In the genomic region with DNA sequence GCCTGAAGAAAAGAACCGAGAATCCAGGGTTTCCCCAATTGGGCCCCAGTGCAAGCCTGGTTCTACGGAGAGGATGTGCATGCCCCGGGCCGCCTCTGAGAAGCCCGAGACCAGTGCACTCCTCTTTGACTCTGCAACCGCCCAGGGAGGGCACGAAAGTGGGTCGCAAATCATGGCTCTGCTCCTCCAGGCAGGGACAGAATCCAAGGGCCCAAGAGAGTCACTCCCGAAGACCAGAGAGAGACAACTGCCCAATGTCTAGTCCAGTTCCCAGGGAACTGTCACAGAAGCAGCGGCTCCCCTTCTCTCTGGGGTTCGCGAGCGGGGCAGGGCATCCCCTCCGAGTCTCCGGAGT, we compare ENCODE assay signal across 9 cellular contexts.
DNase-seq lines count a peak whose midpoint lies in the region; ATAC-seq, FAIRE-seq and TF ChIP-seq lines count a peak whose summit lies in the region.
"Had no signal": no experiment of that assay in that cellular context is flagged by ENCODE, and none has a peak within 500 bp of the region (broad histone marks: within the 10 kb centered on the region; RNA-seq: fewer than 3 reads in every experiment).

No MANE protein-coding gene starts in this region.

- POLR2A ChIA-PET in H1 (lab: Charles Lee; ENCODE audit: partially characterized antibody): interaction anchor here (1.7 kb wide), 1 partner anchor 65 kb away, joined by 5 read pairs; no protein-coding TSS in a partner anchor

- H2BK120ac ChIP-seq in H1 (replicated peaks; ENCODE audit: low read depth, low read length): no peak overlapping the region

- TF ChIP-seq RAD21 in H1 (IDR thresholded peaks at IDR 0.05 in 1 of 2, conservative IDR thresholded peaks at IDR 0.05 in 1 of 2; ENCODE audit: low read depth in 2 of 2, low read length in 2 of 2): no peak

- no peak overlapping the region for H4K8ac ChIP-seq in H1 (ENCODE audit: extremely low read depth, insufficient read depth, low read length)

- H3K36me3 Mint-ChIP-seq in activated naive CD4-positive, alpha-beta T cell treated with anti-CD3 and anti-CD28 coated beads, Interleukin-2, amount 50 U/mL, for 24 hours: no peaks in the 10 kb centered on the region
- H3K36me3 Mint-ChIP-seq in activated naive CD4-positive, alpha-beta T cell treated with anti-CD3 and anti-CD28 coated beads, Interleukin-2, amount 10 ng/mL, durations not matched to agents 7 days and 5 days: no peaks in the 10 kb centered on the region
- no peaks in the 10 kb centered on the region for H3K36me3 Mint-ChIP-seq in nephron (ENCODE audit: low read depth)
- no peaks in the 10 kb centered on the region for H3K36me3 Mint-ChIP-seq in type B pancreatic cell

- H3K27ac Mint-ChIP-seq in activated naive CD4-positive, alpha-beta T cell treated with anti-CD3 and anti-CD28 coated beads, Interleukin-2, amount 50 U/mL, for 24 hours: no peak overlapping the region
- no peak overlapping the region for H3K27ac Mint-ChIP-seq in activated naive CD4-positive, alpha-beta T cell treated with anti-CD3 and anti-CD28 coated beads, Interleukin-2, amount 10 ng/mL, durations not matched to agents 7 days and 5 days
- H3K27ac Mint-ChIP-seq in nephron: no peak overlapping the region
- no peak overlapping the region for H3K27ac Mint-ChIP-seq in type B pancreatic cell

- H3K27ac ChIP-seq in H1 (ENCODE audit: low read depth, low read length): no peak overlapping the region

- no peak overlapping the region for H4K5ac ChIP-seq in H1 (ENCODE audit: insufficient read length, low read depth, low read length)

- no peaks in the 10 kb centered on the region for H3K79me1 ChIP-seq in H1 (ENCODE audit: low read depth, low read length)

- peaks cover 3 to 10% of the 10 kb centered on the region in 2 experiments for H4K20me1 ChIP-seq in H1 (replicated peaks in 1 of 2; ENCODE audit: control insufficient read depth in 1 of 2, insufficient read depth in 2 of 2, low read length in 2 of 2)

- no peak overlapping the region for H3K23ac ChIP-seq in H1 (ENCODE audit: insufficient read length)

- H2BK20ac ChIP-seq in H1 (ENCODE audit: low read length): no peak overlapping the region

- no peaks in the 10 kb centered on the region for H3K9me3 Mint-ChIP-seq in activated naive CD4-positive, alpha-beta T cell treated with anti-CD3 and anti-CD28 coated beads, Interleukin-2, amount 50 U/mL, for 24 hours
- no peaks in the 10 kb centered on the region for H3K9me3 Mint-ChIP-seq in activated naive CD4-positive, alpha-beta T cell treated with anti-CD3 and anti-CD28 coated beads, Interleukin-2, amount 10 ng/mL, durations not matched to agents 7 days and 5 days
- H3K9me3 Mint-ChIP-seq in nephron: no peaks in the 10 kb centered on the region
- no peaks in the 10 kb centered on the region for H3K9me3 Mint-ChIP-seq in type B pancreatic cell

- no peak overlapping the region for H2BK12ac ChIP-seq in H1 (ENCODE audit: low read depth, low read length)

- no peak overlapping the region for H3K4ac ChIP-seq in H1 (replicated peaks; ENCODE audit: insufficient read length, low read depth, low read length)

- no peak overlapping the region for H3K9ac ChIP-seq in H1 (replicated peaks in 1 of 4; ENCODE audit: extremely low read depth in 1 of 4, low read depth in 3 of 4, low read length in 3 of 4)

- H3K23me2 ChIP-seq in H1 (ENCODE audit: low read depth, low read length): peaks cover 13% of the 10 kb centered on the region; the same call in 1 of the 2 replicates

- peaks cover 5% of the 10 kb centered on the region for H3K4me1 Mint-ChIP-seq in activated naive CD4-positive, alpha-beta T cell treated with anti-CD3 and anti-CD28 coated beads, Interleukin-2, amount 50 U/mL, for 24 hours
- peaks cover 4% of the 10 kb centered on the region for H3K4me1 Mint-ChIP-seq in activated naive CD4-positive, alpha-beta T cell treated with anti-CD3 and anti-CD28 coated beads, Interleukin-2, amount 10 ng/mL, durations not matched to agents 7 days and 5 days
- peaks cover 13% of the 10 kb centered on the region for H3K4me1 Mint-ChIP-seq in nephron
- H3K4me1 Mint-ChIP-seq in type B pancreatic cell (ENCODE audit: unreplicated experiment): peaks cover 9% of the 10 kb centered on the region

- DNase-seq in activated naive CD4-positive, alpha-beta T cell treated with anti-CD3 and anti-CD28 coated beads, Interleukin-2, amount 10 ng/mL, durations not matched to agents 7 days and 5 days: no peak
- DNase-seq in H1 (ENCODE audit: low read depth in 1 of 2, low spot score in 2 of 2) (no peak), type B pancreatic cell (ENCODE audit: extremely low spot score, unreplicated experiment) (no peak), occipital lobe (lab: John Stamatoyannopoulos, UW) (no peak), NCI-H1092 treated with DMSO at 0.1 percent for 48 hours (lab: John Stamatoyannopoulos, UW) (no peak)

- H3K4me3 ChIP-seq in H1 (ENCODE audit: extremely low read depth in 1 of 4, insufficient read depth in 2 of 4, low read depth in 3 of 4, low read length in 4 of 4): peak overlapping the region; percentile 37 to 81 (median 59)

- H3K4me2 ChIP-seq in H1 (ENCODE audit: insufficient read depth in 1 of 2, low read depth in 2 of 2, low read length in 2 of 2): peak overlapping the region; percentile 66 to 87

- CTCF ChIA-PET in activated naive CD4-positive, alpha-beta T cell treated with anti-CD3 and anti-CD28 coated beads, Interleukin-2, amount 10 ng/mL, durations not matched to agents 7 days and 5 days (lab: Charles Lee): no interaction called here
- CTCF ChIA-PET in H1 (lab: Charles Lee; ENCODE audit: partially characterized antibody): interaction anchor here (1.2 to 16.4 kb wide), 5 partner anchors 13 to 258 kb away, joined by 3 to 181 read pairs (median 4); no protein-coding TSS in a partner anchor

- 9% methylated on average over 10 of the region's 15 CpGs; no CpG with 5 or more reads in 1 of the 2 experiments for WGBS in H1 (ENCODE audit: extremely low coverage in 1 of 2, insufficient coverage in 1 of 2, insufficient read length in 1 of 2, insufficient replicate concordance in 2 of 2, low coverage in 1 of 2, low lambda C conversion rate in 2 of 2, missing lambda C conversion rate in 1 of 2), 2 experiments

- no peak for TF ChIP-seq EP300 in H1 (IDR thresholded peaks at IDR 0.05; ENCODE audit: borderline replicate concordance in 1 of 2, low read depth in 2 of 2, low read length in 2 of 2)

- TF ChIP-seq CTCF in H1 (IDR thresholded peaks at IDR 0.05; ENCODE audit: control extremely low read depth in 1 of 3, insufficient read depth in 1 of 3, low read depth in 1 of 3, low read length in 3 of 3): no peak
- TF ChIP-seq CTCF in nephron (IDR thresholded peaks at IDR 0.05; ENCODE audit: unreplicated experiment in 3 of 3): no peak
- no peak for TF ChIP-seq CTCF in type B pancreatic cell (conservative IDR thresholded peaks at IDR 0.05)

- no peak for FAIRE-seq in H1 (lab: Jason Lieb, UNC)
- FAIRE-seq: H54 had no signal

- no peak overlapping the region for H2BK5ac ChIP-seq in H1 (ENCODE audit: low read depth, low read length)

- H3K4me1 ChIP-seq in H1 (replicated peaks in 1 of 4; ENCODE audit: control insufficient read depth in 3 of 4, insufficient read depth in 4 of 4, low read length in 3 of 4): peaks cover 0 to 23% (median 10%) of the 10 kb centered on the region in 4 experiments; a peak in 6 of 7 replicates

- H2AK5ac ChIP-seq in H1 (ENCODE audit: low read depth, low read length): no peak overlapping the region

- H4K91ac ChIP-seq in H1 (replicated peaks; ENCODE audit: insufficient read length, low read length): no peak overlapping the region

- peaks cover 37 to 81% (median 61%) of the 10 kb centered on the region in 4 experiments for H3K27me3 ChIP-seq in H1 (replicated peaks in 1 of 4; ENCODE audit: control insufficient read depth in 3 of 4, extremely low read depth in 1 of 4, insufficient read depth in 3 of 4, low read length in 3 of 4)

- H2AFZ ChIP-seq in H1 (ENCODE audit: low read length): no peak overlapping the region

- H3K27me3 Mint-ChIP-seq in activated naive CD4-positive, alpha-beta T cell treated with anti-CD3 and anti-CD28 coated beads, Interleukin-2, amount 50 U/mL, for 24 hours: peaks cover 27% of the 10 kb centered on the region
- peaks cover 15% of the 10 kb centered on the region for H3K27me3 Mint-ChIP-seq in activated naive CD4-positive, alpha-beta T cell treated with anti-CD3 and anti-CD28 coated beads, Interleukin-2, amount 10 ng/mL, durations not matched to agents 7 days and 5 days
- H3K27me3 Mint-ChIP-seq in nephron (ENCODE audit: low read depth) (peaks cover 57% of the 10 kb centered on the region), type B pancreatic cell (peaks cover 51% of the 10 kb centered on the region)

- no peaks in the 10 kb centered on the region for H3K79me2 ChIP-seq in H1 (ENCODE audit: control insufficient read depth in 1 of 2, insufficient read depth in 2 of 2, low read length in 2 of 2)

- no peak overlapping the region for H3K14ac ChIP-seq in H1 (ENCODE audit: insufficient read length)

- H3K56ac ChIP-seq in H1 (replicated peaks; ENCODE audit: insufficient read length, low read depth, low read length): no peak overlapping the region

- TF ChIP-seq POLR2A in H1 (IDR thresholded peaks at IDR 0.05; ENCODE audit: control extremely low read depth in 1 of 2, low read depth in 2 of 2, low read length in 2 of 2): no peak

- no peak overlapping the region for H2BK15ac ChIP-seq in H1 (ENCODE audit: low read length)

- no peak overlapping the region for H3K18ac ChIP-seq in H1 (ENCODE audit: extremely low read depth, low read length)

- ATAC-seq in HG03378 (IDR thresholded peaks at IDR 0.05; ENCODE audit: unreplicated experiment): no peak

- peak overlapping the region; percentile 60 for H3K4me3 Mint-ChIP-seq in activated naive CD4-positive, alpha-beta T cell treated with anti-CD3 and anti-CD28 coated beads, Interleukin-2, amount 50 U/mL, for 24 hours
- no peak overlapping the region for H3K4me3 Mint-ChIP-seq in activated naive CD4-positive, alpha-beta T cell treated with anti-CD3 and anti-CD28 coated beads, Interleukin-2, amount 10 ng/mL, durations not matched to agents 7 days and 5 days
- H3K4me3 Mint-ChIP-seq in nephron (peak overlapping the region; percentile 74 to 83 (median 78)), type B pancreatic cell (peak overlapping the region; percentile 81)

- H3K9me3 ChIP-seq in H1 (ENCODE audit: insufficient read depth in 2 of 2, low read depth in 1 of 2, low read length in 1 of 2): no peaks in the 10 kb centered on the region

- no peaks in the 10 kb centered on the region for H3K36me3 ChIP-seq in H1 (ENCODE audit: control insufficient read depth in 2 of 4, insufficient read depth in 4 of 4, low read length in 3 of 4)

TF ChIP-seq in H1, 55 proteins besides CTCF, POLR2A, EP300 and RAD21 (continues in another document):
- TF ChIP-seq POLR2AphosphoS5 (IDR thresholded peaks at IDR 0.05; ENCODE audit: low read depth, low read length) (no peak), CBX5 (IDR thresholded peaks at IDR 0.05; ENCODE audit: low read depth, low read length) (no peak), HDAC2 (IDR thresholded peaks at IDR 0.05; ENCODE audit: borderline replicate concordance in 1 of 2, low read depth in 2 of 2, low read length in 2 of 2) (no peak), KDM1A (IDR thresholded peaks at IDR 0.05; ENCODE audit: borderline replicate concordance, low read length) (no peak), BACH1 (IDR thresholded peaks at IDR 0.05; ENCODE audit: low read length) (no peak), SIN3A (conservative IDR thresholded peaks at IDR 0.05 in 1 of 2, IDR thresholded peaks at IDR 0.05 in 1 of 2; ENCODE audit: low read depth in 1 of 2, low read length in 2 of 2) (no peak)
